In the genomic region with DNA sequence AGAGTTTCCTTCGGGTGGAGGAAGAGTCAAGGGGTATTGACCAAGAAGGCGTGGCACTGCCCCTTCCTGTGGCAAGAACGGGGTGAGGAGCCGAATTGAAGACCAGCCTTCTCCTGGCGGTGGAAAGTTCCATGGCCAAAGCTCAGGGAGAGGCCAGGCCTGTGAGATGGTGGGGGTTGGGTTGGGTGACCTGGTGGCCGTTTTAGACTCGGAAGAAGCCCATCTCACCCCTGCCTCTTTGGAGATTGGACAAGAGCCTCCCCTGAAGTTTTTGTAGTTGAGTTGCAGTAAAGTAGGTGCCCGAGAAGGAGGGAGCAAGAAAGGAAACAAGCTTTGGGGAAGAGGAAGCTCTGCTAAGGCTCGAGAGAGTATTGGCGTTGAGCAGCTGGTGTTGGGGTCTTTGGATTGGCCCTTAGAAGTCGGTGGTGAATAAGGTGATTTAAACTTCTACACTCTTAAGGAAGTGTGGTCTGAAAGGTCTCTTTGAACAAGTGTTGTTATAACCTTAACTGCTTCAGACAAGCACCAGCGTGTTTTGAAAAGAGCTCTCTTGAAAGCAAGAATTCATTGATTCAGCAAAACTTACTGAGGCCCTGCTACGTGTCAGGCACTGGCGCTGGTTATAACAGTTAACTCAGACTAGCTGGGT, we compare ENCODE assay signal across 9 cellular contexts. TPM values are rescaled to one million over a fixed set of nuclear protein-coding genes. Genes with fewer than 3 reads are reported as not detected.
DNase-seq lines count a peak whose midpoint lies in the region; ATAC-seq lines count a peak whose summit lies in the region.
"Had no signal": no experiment of that assay in that cellular context is flagged by ENCODE, and none has a peak within 500 bp of the region (broad histone marks: within the 10 kb centered on the region; RNA-seq: fewer than 3 reads in every experiment).

No MANE protein-coding gene starts in this region.

- no peaks in the 10 kb centered on the region for H3K36me3 ChIP-seq in CD4-positive, alpha-beta memory T cell (ENCODE audit: insufficient read depth, low read length)
- no peaks in the 10 kb centered on the region for H3K36me3 ChIP-seq in mesenchymal stem cell (ENCODE audit: control insufficient read depth in 1 of 2, insufficient read depth in 2 of 2, low read depth in 1 of 2, low read length in 2 of 2)
- no peaks in the 10 kb centered on the region for H3K36me3 ChIP-seq in aorta (ENCODE audit: control insufficient read depth in 1 of 2, insufficient read depth in 2 of 2, low read length in 1 of 2)

- no peak overlapping the region for H2BK12ac ChIP-seq in mesenchymal stem cell (ENCODE audit: low read length in 2 of 2)

- peak overlapping the region; percentile 23 for H2AK5ac ChIP-seq in mesenchymal stem cell (ENCODE audit: low read length, severe bottlenecking)

- H2BK15ac ChIP-seq in mesenchymal stem cell (ENCODE audit: low read depth, poor library complexity, severe bottlenecking) = no peak overlapping the region

- no peaks in the 10 kb centered on the region for H3K27me3 ChIP-seq in CD4-positive, alpha-beta memory T cell (ENCODE audit: insufficient read depth, low read length)
- H3K27me3 ChIP-seq in mesenchymal stem cell (ENCODE audit: control insufficient read depth in 1 of 2, insufficient read depth in 1 of 2, low read length in 2 of 2) = peaks cover 0 to 26% of the 10 kb centered on the region in 2 experiments
- H3K27me3 ChIP-seq in aorta (ENCODE audit: control insufficient read depth in 1 of 2, insufficient read depth in 2 of 2, low read length in 1 of 2) = no peaks in the 10 kb centered on the region

- H3K9ac ChIP-seq in mesenchymal stem cell (ENCODE audit: low read length) = no peak overlapping the region

- H3K36me3 Mint-ChIP-seq in CD4-positive, alpha-beta memory T cell = no peaks in the 10 kb centered on the region

- H2AFZ ChIP-seq in mesenchymal stem cell (ENCODE audit: low read depth, low read length) = peak overlapping the region; percentile 10

- DNase-seq in CD4-positive, alpha-beta memory T cell = peak in 1 of 5 donors; percentile 8
- DNase-seq in NAMALWA (ENCODE audit: low spot score) (peak; percentile 47), cerebellar cortex (ENCODE audit: low spot score) (peak; percentile 64), mesenchymal stem cell (no peak), aorta (peak in 1 of 2 donors; percentile 75), T-helper 9 cell (no peak), hepatic stellate cell (ENCODE audit: low spot score) (no peak), AG08395 (ENCODE audit: low spot score) (no peak)

- 48% methylated on average over 14 of the region's 14 CpGs for WGBS in mesenchymal stem cell
- 13 to 18% methylated on average over 14 of the region's 14 CpGs for WGBS in aorta, 2 donors

- peaks cover 21% of the 10 kb centered on the region for H3K4me1 ChIP-seq in CD4-positive, alpha-beta memory T cell (ENCODE audit: insufficient read depth, low read length)
- H3K4me1 ChIP-seq in mesenchymal stem cell (ENCODE audit: control insufficient read depth, insufficient read depth, low read depth, low read length) = peaks cover 44% of the 10 kb centered on the region
- peaks cover 1 to 6% of the 10 kb centered on the region in 2 donors for H3K4me1 ChIP-seq in aorta (ENCODE audit: control insufficient read depth in 1 of 2, insufficient read depth in 2 of 2, low read length in 2 of 2)

- H2BK5ac ChIP-seq in mesenchymal stem cell (ENCODE audit: low read depth, low read length, poor library complexity, severe bottlenecking) = peak overlapping the region; percentile 26

- no peak overlapping the region for H3K14ac ChIP-seq in mesenchymal stem cell (ENCODE audit: low read length in 2 of 2)

- peak overlapping the region; percentile 67 for H4K91ac ChIP-seq in mesenchymal stem cell (ENCODE audit: low read length)

- ATAC-seq in aorta (ENCODE audit: low FRiP score) = no peak

- H2BK120ac ChIP-seq in mesenchymal stem cell (ENCODE audit: low read depth, low read length) = no peak overlapping the region

- peak overlapping the region; percentile 95 for H4K8ac ChIP-seq in mesenchymal stem cell (ENCODE audit: low read length)

- peak overlapping the region; percentile 96 for H3K4me2 ChIP-seq in mesenchymal stem cell (ENCODE audit: low read length, poor library complexity, severe bottlenecking)

- H3K4me3 ChIP-seq in CD4-positive, alpha-beta memory T cell (ENCODE audit: low read length in 2 of 2) = peak overlapping the region; percentile 34 to 65
- H3K4me3 ChIP-seq in mesenchymal stem cell (ENCODE audit: insufficient read depth in 1 of 2, low read depth in 1 of 2, low read length in 2 of 2) (peak overlapping the region in 1 of 2 experiments; percentile 75), aorta (ENCODE audit: low read length in 2 of 2) (peak overlapping the region; percentile 43 to 59)

- H3K79me1 ChIP-seq in mesenchymal stem cell (replicated peaks; ENCODE audit: low read length, poor library complexity, severe bottlenecking) = peaks cover 3% of the 10 kb centered on the region

- H3K9me3 Mint-ChIP-seq in CD4-positive, alpha-beta memory T cell = no peaks in the 10 kb centered on the region

- peak overlapping the region; percentile 66 to 90 (median 86) for H3K4me3 Mint-ChIP-seq in CD4-positive, alpha-beta memory T cell

- POLR2A ChIA-PET in CD4-positive, alpha-beta memory T cell (lab: Charles Lee; ENCODE audit: partially characterized antibody) = interaction anchor here (0.7 to 1.4 kb wide), 3 partner anchors 55 to 358 kb away, joined by 3 to 7 read pairs (median 4); partner anchors contain the start of genes PSMD8, SIPA1L3 and WDR87

- H3K4me1 Mint-ChIP-seq in CD4-positive, alpha-beta memory T cell = peaks cover 19 to 33% (median 28%) of the 10 kb centered on the region in 4 donors

- H3K18ac ChIP-seq in mesenchymal stem cell (ENCODE audit: low read depth in 1 of 2, low read length in 2 of 2) = peak overlapping the region; percentile 5 to 19

- no peak overlapping the region for H3K23ac ChIP-seq in mesenchymal stem cell (ENCODE audit: low read length in 2 of 2)

- H3K27me3 Mint-ChIP-seq in CD4-positive, alpha-beta memory T cell = no peaks in the 10 kb centered on the region

- CTCF ChIA-PET in CD4-positive, alpha-beta memory T cell (lab: Charles Lee; ENCODE audit: partially characterized antibody) = interaction anchor here (0.6 to 3.1 kb wide), 7 partner anchors 8 to 109 kb away, joined by 3 to 17 read pairs (median 5); partner anchors contain the start of genes PPP1R14A and PSMD8

- peak overlapping the region; percentile 44 for H3K27ac ChIP-seq in CD4-positive, alpha-beta memory T cell (ENCODE audit: low read depth, low read length)
- H3K27ac ChIP-seq in mesenchymal stem cell (ENCODE audit: low read length, poor library complexity, severe bottlenecking) (peak overlapping the region; percentile 75), aorta (ENCODE audit: low read depth in 1 of 2, low read length in 2 of 2) (peak overlapping the region; percentile 91 to 95)

- H3K4ac ChIP-seq in mesenchymal stem cell (ENCODE audit: low read depth in 1 of 2, low read length in 2 of 2) = no peak overlapping the region

- intact Hi-C loops in CD4-positive, alpha-beta memory T cell (cut with micrococcal nuclease) = no loop called here
- intact Hi-C loops in aorta (cut with DNase I) = loop anchor here (2.0 to 5.0 kb wide), 3 partner anchors 13 to 57 kb away; partner anchors contain the start of genes KCNK6 (in 1 of the 2) and YIF1B (in 1 of the 2)

- H3K9me3 ChIP-seq in CD4-positive, alpha-beta memory T cell (ENCODE audit: control insufficient read depth in 1 of 2, low read length in 2 of 2) = no peaks in the 10 kb centered on the region
- H3K9me3 ChIP-seq in mesenchymal stem cell (ENCODE audit: control insufficient read depth, low read length) (no peaks in the 10 kb centered on the region), aorta (ENCODE audit: control insufficient read depth, low read length) (no peaks in the 10 kb centered on the region)

- H3K27ac Mint-ChIP-seq in CD4-positive, alpha-beta memory T cell = peak overlapping the region; percentile 19 to 95 (median 85)

RNA-seq across cellular contexts. Expression of gene SPINT2, which starts 1.0 kb away (rescaled TPM):
- total RNA-seq in CD4-positive, alpha-beta memory T cell = 10 to 100 TPM; 35.7 to 40.4 TPM
- polyA plus RNA-seq in CD4-positive, alpha-beta memory T cell = 10 to 100 TPM; 72.3 to 94.5 TPM
- polyA plus RNA-seq in mesenchymal stem cell (2013, experiment 1 of 2) = 6.9 TPM
- polyA plus RNA-seq in mesenchymal stem cell (2013, experiment 2 of 2) = 7.6 TPM
- total RNA-seq in aorta = 100 to 1,000 TPM; 146 to 155 TPM
- 100 to 1,000 TPM; 238 to 292 TPM for polyA plus RNA-seq in aorta

RNA-seq across cellular contexts. Expression of gene PPP1R14A, which starts 9.2 kb away (rescaled TPM):
- not detected for total RNA-seq in CD4-positive, alpha-beta memory T cell
- not detected for polyA plus RNA-seq in CD4-positive, alpha-beta memory T cell
- 61.0 TPM for polyA plus RNA-seq in mesenchymal stem cell (2013, experiment 1 of 2)
- 54.2 TPM for polyA plus RNA-seq in mesenchymal stem cell (2013, experiment 2 of 2)
- total RNA-seq in aorta = 100 to 1,000 TPM; 306 to 783 TPM
- 1,000 to 10,000 TPM; 1,120 to 1,551 TPM for polyA plus RNA-seq in aorta

RNA-seq across cellular contexts. Expression of gene C19orf33, which starts 38.7 kb away (rescaled TPM):
- total RNA-seq in CD4-positive, alpha-beta memory T cell = not detected
- not detected for polyA plus RNA-seq in CD4-positive, alpha-beta memory T cell
- polyA plus RNA-seq in mesenchymal stem cell (2013, experiment 1 of 2) = 1.8 TPM
- 2.1 TPM for polyA plus RNA-seq in mesenchymal stem cell (2013, experiment 2 of 2)
- 1 to 10 TPM; 2.0 to 2.2 TPM for total RNA-seq in aorta
- polyA plus RNA-seq in aorta = 100 to 1,000 TPM in 1 of 2 donors, 10 to 100 TPM in 1; 22.7 to 259 TPM

RNA-seq across cellular contexts. Expression of gene DPF1, which starts 41.3 kb away (rescaled TPM):
- not detected for total RNA-seq in CD4-positive, alpha-beta memory T cell
- not detected for polyA plus RNA-seq in CD4-positive, alpha-beta memory T cell
- polyA plus RNA-seq in mesenchymal stem cell (2013, experiment 1 of 2) = 1.4 TPM
- 1.3 TPM for polyA plus RNA-seq in mesenchymal stem cell (2013, experiment 2 of 2)
- total RNA-seq in aorta = 1 to 10 TPM; 1.3 to 2.1 TPM
- polyA plus RNA-seq in aorta = under 1 TPM in 1 of 2 donors, not detected in 1; 0.72 TPM
- total RNA-seq: subcutaneous adipose tissue had no signal

RNA-seq across cellular contexts. Expression of gene YIF1B, which starts 50.4 kb away (rescaled TPM):
- total RNA-seq in CD4-positive, alpha-beta memory T cell = 10 to 100 TPM; 35.8 to 38.4 TPM
- polyA plus RNA-seq in CD4-positive, alpha-beta memory T cell = 10 to 100 TPM; 44.6 to 57.4 TPM
- 61.1 TPM for polyA plus RNA-seq in mesenchymal stem cell (2013, experiment 1 of 2)
- 60.5 TPM for polyA plus RNA-seq in mesenchymal stem cell (2013, experiment 2 of 2)
- total RNA-seq in aorta = 10 to 100 TPM; 19.5 to 25.8 TPM
- 10 to 100 TPM; 24.9 to 75.9 TPM for polyA plus RNA-seq in aorta

Comparison
In these comparisons a context has a peak if more than half of its experiments do, and no peak if none do; other contexts are left out.
1. DNase-seq: peak in NAMALWA (single experiment) and cerebellar cortex (single experiment); none in mesenchymal stem cell (single experiment), T-helper 9 cell (single experiment), hepatic stellate cell (single experiment) and AG08395 (single experiment).
2. RNA of gene PPP1R14A, which starts 9.2 kb away (total RNA-seq): 306 to 783 TPM in aorta; not detected in CD4-positive, alpha-beta memory T cell; every median in the first group is over 100 times any median in the second.
3. Peak in every context shown above with its lines, with median percentiles within 50 percentile points of each other: H3K27ac ChIP-seq.